Comparison of ENCODE assay signal across 1 cellular context in the genomic region with DNA sequence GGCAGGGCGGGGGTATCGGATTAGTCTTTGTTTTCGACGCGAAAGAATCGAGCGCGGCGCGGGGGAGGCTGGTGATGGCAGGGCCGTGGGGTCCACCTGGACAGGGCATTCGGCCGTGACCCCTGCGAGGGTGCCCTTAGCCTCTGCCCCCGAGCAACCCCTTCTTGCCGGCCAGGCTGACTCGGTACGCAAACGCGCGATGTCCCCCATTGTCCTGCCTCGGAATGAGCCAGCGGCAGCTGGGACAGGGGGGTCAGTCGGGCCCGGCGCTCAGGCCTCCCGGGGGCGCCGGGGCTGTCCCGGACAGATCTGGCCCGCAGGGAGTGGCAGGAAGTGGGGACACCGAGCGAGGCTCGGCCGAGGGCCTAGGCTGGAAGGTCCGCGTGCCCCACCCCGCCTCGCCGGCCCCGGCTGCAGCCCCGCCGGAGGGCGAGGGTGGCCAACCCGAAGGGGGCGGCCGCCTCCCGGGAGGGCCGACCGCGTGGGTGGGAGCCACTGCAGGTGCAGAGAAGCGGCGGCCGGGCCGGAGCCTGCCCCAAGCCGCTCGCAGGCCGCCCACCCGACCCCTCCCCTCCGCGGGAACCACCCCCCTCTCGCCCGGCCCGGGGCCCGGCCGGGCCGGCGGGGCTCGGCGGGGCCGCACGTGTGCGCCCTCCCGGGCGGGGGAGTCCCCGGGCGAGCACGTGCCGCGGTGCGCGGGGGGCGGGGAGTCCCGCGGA.
TF ChIP-seq lines count a peak whose summit lies in the region.

A gene (plus strand): TSS at position 708 of the 719 bp plus-strand sequence. CDS start 1,494 bp downstream, outside the sequence.

TF ChIP-seq in K562, 482 proteins besides CTCF, POLR2A, EP300 and RAD21 (continued from another document and continues in another):
- TF ChIP-seq, protein P1, sequence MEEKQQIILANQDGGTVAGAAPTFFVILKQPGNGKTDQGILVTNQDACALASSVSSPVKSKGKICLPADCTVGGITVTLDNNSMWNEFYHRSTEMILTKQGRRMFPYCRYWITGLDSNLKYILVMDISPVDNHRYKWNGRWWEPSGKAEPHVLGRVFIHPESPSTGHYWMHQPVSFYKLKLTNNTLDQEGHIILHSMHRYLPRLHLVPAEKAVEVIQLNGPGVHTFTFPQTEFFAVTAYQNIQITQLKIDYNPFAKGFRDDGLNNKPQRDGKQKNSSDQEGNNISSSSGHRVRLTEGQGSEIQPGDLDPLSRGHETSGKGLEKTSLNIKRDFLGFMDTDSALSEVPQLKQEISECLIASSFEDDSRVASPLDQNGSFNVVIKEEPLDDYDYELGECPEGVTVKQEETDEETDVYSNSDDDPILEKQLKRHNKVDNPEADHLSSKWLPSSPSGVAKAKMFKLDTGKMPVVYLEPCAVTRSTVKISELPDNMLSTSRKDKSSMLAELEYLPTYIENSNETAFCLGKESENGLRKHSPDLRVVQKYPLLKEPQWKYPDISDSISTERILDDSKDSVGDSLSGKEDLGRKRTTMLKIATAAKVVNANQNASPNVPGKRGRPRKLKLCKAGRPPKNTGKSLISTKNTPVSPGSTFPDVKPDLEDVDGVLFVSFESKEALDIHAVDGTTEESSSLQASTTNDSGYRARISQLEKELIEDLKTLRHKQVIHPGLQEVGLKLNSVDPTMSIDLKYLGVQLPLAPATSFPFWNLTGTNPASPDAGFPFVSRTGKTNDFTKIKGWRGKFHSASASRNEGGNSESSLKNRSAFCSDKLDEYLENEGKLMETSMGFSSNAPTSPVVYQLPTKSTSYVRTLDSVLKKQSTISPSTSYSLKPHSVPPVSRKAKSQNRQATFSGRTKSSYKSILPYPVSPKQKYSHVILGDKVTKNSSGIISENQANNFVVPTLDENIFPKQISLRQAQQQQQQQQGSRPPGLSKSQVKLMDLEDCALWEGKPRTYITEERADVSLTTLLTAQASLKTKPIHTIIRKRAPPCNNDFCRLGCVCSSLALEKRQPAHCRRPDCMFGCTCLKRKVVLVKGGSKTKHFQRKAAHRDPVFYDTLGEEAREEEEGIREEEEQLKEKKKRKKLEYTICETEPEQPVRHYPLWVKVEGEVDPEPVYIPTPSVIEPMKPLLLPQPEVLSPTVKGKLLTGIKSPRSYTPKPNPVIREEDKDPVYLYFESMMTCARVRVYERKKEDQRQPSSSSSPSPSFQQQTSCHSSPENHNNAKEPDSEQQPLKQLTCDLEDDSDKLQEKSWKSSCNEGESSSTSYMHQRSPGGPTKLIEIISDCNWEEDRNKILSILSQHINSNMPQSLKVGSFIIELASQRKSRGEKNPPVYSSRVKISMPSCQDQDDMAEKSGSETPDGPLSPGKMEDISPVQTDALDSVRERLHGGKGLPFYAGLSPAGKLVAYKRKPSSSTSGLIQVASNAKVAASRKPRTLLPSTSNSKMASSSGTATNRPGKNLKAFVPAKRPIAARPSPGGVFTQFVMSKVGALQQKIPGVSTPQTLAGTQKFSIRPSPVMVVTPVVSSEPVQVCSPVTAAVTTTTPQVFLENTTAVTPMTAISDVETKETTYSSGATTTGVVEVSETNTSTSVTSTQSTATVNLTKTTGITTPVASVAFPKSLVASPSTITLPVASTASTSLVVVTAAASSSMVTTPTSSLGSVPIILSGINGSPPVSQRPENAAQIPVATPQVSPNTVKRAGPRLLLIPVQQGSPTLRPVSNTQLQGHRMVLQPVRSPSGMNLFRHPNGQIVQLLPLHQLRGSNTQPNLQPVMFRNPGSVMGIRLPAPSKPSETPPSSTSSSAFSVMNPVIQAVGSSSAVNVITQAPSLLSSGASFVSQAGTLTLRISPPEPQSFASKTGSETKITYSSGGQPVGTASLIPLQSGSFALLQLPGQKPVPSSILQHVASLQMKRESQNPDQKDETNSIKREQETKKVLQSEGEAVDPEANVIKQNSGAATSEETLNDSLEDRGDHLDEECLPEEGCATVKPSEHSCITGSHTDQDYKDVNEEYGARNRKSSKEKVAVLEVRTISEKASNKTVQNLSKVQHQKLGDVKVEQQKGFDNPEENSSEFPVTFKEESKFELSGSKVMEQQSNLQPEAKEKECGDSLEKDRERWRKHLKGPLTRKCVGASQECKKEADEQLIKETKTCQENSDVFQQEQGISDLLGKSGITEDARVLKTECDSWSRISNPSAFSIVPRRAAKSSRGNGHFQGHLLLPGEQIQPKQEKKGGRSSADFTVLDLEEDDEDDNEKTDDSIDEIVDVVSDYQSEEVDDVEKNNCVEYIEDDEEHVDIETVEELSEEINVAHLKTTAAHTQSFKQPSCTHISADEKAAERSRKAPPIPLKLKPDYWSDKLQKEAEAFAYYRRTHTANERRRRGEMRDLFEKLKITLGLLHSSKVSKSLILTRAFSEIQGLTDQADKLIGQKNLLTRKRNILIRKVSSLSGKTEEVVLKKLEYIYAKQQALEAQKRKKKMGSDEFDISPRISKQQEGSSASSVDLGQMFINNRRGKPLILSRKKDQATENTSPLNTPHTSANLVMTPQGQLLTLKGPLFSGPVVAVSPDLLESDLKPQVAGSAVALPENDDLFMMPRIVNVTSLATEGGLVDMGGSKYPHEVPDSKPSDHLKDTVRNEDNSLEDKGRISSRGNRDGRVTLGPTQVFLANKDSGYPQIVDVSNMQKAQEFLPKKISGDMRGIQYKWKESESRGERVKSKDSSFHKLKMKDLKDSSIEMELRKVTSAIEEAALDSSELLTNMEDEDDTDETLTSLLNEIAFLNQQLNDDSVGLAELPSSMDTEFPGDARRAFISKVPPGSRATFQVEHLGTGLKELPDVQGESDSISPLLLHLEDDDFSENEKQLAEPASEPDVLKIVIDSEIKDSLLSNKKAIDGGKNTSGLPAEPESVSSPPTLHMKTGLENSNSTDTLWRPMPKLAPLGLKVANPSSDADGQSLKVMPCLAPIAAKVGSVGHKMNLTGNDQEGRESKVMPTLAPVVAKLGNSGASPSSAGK (IDR thresholded peaks at IDR 0.05), result peak; percentile 44; the same call in 1 of the 2 replicates
- TF ChIP-seq, protein P2, sequence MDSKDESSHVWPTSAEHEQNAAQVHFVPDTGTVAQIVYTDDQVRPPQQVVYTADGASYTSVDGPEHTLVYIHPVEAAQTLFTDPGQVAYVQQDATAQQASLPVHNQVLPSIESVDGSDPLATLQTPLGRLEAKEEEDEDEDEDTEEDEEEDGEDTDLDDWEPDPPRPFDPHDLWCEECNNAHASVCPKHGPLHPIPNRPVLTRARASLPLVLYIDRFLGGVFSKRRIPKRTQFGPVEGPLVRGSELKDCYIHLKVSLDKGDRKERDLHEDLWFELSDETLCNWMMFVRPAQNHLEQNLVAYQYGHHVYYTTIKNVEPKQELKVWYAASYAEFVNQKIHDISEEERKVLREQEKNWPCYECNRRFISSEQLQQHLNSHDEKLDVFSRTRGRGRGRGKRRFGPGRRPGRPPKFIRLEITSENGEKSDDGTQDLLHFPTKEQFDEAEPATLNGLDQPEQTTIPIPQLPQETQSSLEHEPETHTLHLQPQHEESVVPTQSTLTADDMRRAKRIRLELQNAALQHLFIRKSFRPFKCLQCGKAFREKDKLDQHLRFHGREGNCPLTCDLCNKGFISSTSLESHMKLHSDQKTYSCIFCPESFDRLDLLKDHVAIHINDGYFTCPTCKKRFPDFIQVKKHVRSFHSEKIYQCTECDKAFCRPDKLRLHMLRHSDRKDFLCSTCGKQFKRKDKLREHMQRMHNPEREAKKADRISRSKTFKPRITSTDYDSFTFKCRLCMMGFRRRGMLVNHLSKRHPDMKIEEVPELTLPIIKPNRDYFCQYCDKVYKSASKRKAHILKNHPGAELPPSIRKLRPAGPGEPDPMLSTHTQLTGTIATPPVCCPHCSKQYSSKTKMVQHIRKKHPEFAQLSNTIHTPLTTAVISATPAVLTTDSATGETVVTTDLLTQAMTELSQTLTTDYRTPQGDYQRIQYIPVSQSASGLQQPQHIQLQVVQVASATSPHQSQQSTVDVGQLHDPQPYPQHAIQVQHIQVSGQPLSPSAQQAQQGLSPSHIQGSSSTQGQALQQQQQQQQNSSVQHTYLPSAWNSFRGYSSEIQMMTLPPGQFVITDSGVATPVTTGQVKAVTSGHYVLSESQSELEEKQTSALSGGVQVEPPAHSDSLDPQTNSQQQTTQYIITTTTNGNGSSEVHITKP (IDR thresholded peaks at IDR 0.05; ENCODE audit: partially characterized antibody), result peak; percentile 21
- no peak for TF ChIP-seq RBM25 (IDR thresholded peaks at IDR 0.05; ENCODE audit: low read depth, low read length, severe bottlenecking)
- TF ChIP-seq, protein P3, sequence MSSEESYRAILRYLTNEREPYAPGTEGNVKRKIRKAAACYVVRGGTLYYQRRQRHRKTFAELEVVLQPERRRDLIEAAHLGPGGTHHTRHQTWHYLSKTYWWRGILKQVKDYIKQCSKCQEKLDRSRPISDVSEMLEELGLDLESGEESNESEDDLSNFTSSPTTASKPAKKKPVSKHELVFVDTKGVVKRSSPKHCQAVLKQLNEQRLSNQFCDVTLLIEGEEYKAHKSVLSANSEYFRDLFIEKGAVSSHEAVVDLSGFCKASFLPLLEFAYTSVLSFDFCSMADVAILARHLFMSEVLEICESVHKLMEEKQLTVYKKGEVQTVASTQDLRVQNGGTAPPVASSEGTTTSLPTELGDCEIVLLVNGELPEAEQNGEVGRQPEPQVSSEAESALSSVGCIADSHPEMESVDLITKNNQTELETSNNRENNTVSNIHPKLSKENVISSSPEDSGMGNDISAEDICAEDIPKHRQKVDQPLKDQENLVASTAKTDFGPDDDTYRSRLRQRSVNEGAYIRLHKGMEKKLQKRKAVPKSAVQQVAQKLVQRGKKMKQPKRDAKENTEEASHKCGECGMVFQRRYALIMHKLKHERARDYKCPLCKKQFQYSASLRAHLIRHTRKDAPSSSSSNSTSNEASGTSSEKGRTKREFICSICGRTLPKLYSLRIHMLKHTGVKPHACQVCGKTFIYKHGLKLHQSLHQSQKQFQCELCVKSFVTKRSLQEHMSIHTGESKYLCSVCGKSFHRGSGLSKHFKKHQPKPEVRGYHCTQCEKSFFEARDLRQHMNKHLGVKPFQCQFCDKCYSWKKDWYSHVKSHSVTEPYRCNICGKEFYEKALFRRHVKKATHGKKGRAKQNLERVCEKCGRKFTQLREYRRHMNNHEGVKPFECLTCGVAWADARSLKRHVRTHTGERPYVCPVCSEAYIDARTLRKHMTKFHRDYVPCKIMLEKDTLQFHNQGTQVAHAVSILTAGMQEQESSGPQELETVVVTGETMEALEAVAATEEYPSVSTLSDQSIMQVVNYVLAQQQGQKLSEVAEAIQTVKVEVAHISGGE (CRISPR knock-in tag; IDR thresholded peaks at IDR 0.05), result peak in 1 of 3 experiments; percentile 6; a peak in 1 of 6 replicates
- peak; percentile 33; the same call in 1 of the 2 replicates for TF ChIP-seq EP400 (IDR thresholded peaks at IDR 0.05)
- TF ChIP-seq PURB (CRISPR knock-in tag; IDR thresholded peaks at IDR 0.05; ENCODE audit: low read depth), result no peak
- TF ChIP-seq COPS2 (conservative IDR thresholded peaks at IDR 0.05), result no peak
- TF ChIP-seq MYC (IDR thresholded peaks at IDR 0.05; ENCODE audit: low read depth, low read length), result peak; percentile 95
- no peak for TF ChIP-seq MYC (CRISPR knock-in tag; IDR thresholded peaks at IDR 0.05; ENCODE audit: borderline replicate concordance, low read depth)
- TF ChIP-seq NONO (IDR thresholded peaks at IDR 0.05; ENCODE audit: low read depth in 2 of 2, low read length in 1 of 2), result peak in 1 of 2 experiments; percentile 49; a peak in 1 of 4 replicates
- TF ChIP-seq ZBTB17 (CRISPR knock-in tag; IDR thresholded peaks at IDR 0.05), result peak; percentile 60; the same call in 1 of the 2 replicates
- TF ChIP-seq ZNF212 (CRISPR knock-in tag; IDR thresholded peaks at IDR 0.05), result no peak
- TF ChIP-seq, protein P4, sequence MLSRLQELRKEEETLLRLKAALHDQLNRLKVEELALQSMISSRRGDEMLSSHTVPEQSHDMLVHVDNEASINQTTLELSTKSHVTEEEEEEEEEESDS (CRISPR knock-in tag; IDR thresholded peaks at IDR 0.05), result no peak
- peak; percentile 27; the same call in 1 of the 2 replicates for TF ChIP-seq CTBP1 (IDR thresholded peaks at IDR 0.05; ENCODE audit: borderline replicate concordance)
- TF ChIP-seq, protein P5, sequence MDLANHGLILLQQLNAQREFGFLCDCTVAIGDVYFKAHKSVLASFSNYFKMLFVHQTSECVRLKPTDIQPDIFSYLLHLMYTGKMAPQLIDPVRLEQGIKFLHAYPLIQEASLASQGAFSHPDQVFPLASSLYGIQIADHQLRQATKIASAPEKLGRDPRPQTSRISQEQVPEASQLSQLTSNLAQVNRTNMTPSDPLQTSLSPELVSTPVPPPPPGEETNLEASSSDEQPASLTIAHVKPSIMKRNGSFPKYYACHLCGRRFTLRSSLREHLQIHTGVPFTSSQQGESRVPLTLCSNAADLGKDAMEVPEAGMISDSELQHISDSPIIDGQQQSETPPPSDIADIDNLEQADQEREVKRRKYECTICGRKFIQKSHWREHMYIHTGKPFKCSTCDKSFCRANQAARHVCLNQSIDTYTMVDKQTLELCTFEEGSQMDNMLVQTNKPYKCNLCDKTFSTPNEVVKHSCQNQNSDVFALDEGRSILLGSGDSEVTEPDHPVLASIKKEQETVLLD (IDR thresholded peaks at IDR 0.05), result no peak
- TF ChIP-seq ZNF589 (CRISPR knock-in tag; IDR thresholded peaks at IDR 0.05; ENCODE audit: low read depth), result peak; percentile 9; the same call in 1 of the 2 replicates
- TF ChIP-seq TAF1 (IDR thresholded peaks at IDR 0.05; ENCODE audit: control insufficient read depth, extremely low read depth, insufficient read depth, low read length, severe bottlenecking), result peak; percentile 56
- TF ChIP-seq RBFOX2 (IDR thresholded peaks at IDR 0.05; ENCODE audit: low read depth, low read length), result peak; percentile 85
- TF ChIP-seq MEF2D (tag; conservative IDR thresholded peaks at IDR 0.05; ENCODE audit: low read depth), result no peak
- TF ChIP-seq, protein P6, sequence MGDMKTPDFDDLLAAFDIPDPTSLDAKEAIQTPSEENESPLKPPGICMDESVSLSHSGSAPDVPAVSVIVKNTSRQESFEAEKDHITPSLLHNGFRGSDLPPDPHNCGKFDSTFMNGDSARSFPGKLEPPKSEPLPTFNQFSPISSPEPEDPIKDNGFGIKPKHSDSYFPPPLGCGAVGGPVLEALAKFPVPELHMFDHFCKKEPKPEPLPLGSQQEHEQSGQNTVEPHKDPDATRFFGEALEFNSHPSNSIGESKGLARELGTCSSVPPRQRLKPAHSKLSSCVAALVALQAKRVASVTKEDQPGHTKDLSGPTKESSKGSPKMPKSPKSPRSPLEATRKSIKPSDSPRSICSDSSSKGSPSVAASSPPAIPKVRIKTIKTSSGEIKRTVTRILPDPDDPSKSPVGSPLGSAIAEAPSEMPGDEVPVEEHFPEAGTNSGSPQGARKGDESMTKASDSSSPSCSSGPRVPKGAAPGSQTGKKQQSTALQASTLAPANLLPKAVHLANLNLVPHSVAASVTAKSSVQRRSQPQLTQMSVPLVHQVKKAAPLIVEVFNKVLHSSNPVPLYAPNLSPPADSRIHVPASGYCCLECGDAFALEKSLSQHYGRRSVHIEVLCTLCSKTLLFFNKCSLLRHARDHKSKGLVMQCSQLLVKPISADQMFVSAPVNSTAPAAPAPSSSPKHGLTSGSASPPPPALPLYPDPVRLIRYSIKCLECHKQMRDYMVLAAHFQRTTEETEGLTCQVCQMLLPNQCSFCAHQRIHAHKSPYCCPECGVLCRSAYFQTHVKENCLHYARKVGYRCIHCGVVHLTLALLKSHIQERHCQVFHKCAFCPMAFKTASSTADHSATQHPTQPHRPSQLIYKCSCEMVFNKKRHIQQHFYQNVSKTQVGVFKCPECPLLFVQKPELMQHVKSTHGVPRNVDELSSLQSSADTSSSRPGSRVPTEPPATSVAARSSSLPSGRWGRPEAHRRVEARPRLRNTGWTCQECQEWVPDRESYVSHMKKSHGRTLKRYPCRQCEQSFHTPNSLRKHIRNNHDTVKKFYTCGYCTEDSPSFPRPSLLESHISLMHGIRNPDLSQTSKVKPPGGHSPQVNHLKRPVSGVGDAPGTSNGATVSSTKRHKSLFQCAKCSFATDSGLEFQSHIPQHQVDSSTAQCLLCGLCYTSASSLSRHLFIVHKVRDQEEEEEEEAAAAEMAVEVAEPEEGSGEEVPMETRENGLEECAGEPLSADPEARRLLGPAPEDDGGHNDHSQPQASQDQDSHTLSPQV (IDR thresholded peaks at IDR 0.05), result peak; percentile 81
- no peak for TF ChIP-seq NFRKB (IDR thresholded peaks at IDR 0.05; ENCODE audit: low read depth)
- TF ChIP-seq YY1 (IDR thresholded peaks at IDR 0.05; ENCODE audit: borderline replicate concordance in 1 of 3, control insufficient read depth in 1 of 3, extremely low read depth in 1 of 3, insufficient read depth in 3 of 3, insufficient read length in 1 of 3, insufficient replicate concordance in 2 of 3, low read depth in 1 of 3, low read length in 2 of 3), result peak in 2 of 3 experiments; percentile 16 to 18
- TF ChIP-seq CXXC5 (CRISPR knock-in tag; IDR thresholded peaks at IDR 0.05), result peak; percentile 87
